ENCODE assay signal across 19 cellular contexts in the genomic region with DNA sequence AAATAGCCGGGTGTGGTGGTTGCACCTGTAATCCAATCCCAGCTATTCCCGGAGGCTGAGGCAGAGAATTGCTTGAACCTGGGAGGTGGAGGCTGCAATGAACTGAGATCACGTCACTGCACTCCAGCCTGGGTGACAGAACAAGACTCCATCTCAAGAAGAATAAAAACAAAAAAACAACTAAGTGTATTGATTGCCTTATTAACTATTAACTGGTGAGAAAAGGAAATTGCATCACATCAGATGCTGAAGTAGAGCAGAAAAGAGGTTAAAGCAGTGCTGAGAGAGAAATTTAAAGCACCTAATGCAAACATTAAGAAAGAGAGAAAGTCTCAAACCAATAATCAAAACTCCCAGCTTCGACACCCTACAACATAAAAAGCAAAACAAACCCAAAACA. TPM values are rescaled to one million over a fixed set of nuclear protein-coding genes. Genes with fewer than 3 reads are reported as not detected.
DNase-seq lines count a peak whose midpoint lies in the region; ATAC-seq and TF ChIP-seq lines count a peak whose summit lies in the region.
"Had no signal": no experiment of that assay in that cellular context is flagged by ENCODE, and none has a peak within 500 bp of the region (broad histone marks: within the 10 kb centered on the region; RNA-seq: fewer than 3 reads in every experiment).

No MANE protein-coding gene starts in this region.

- intact Hi-C loops in natural killer cell (cut with micrococcal nuclease) = no loop called here

- no peak overlapping the region for H3K27ac ChIP-seq in liver (ENCODE audit: low read depth in 1 of 2, low read length in 2 of 2)

- POLR2A ChIA-PET in WTC11 (lab: Charles Lee) = no interaction called here

- H3K36me3 ChIP-seq in liver (ENCODE audit: control insufficient read depth in 4 of 4, insufficient read depth in 3 of 4, low read depth in 1 of 4, low read length in 3 of 4) = no peaks in the 10 kb centered on the region
- H3K36me3 ChIP-seq: BE2C had no signal

- WGBS in liver = 39% methylated on average over 4 of the region's 4 CpGs

- no peaks in the 10 kb centered on the region for H3K27me3 ChIP-seq in liver (ENCODE audit: control insufficient read depth in 4 of 4, insufficient read depth in 4 of 4, low read length in 3 of 4)
- H3K27me3 ChIP-seq: BE2C had no signal

- H3K27me3 Mint-ChIP-seq in natural killer cell treated with Interleukin-12 subunit alpha and Interleukin-12 subunit beta and Interleukin-15 and Interleukin-18, amount 100 ng/mL, for 72 hours = no peaks in the 10 kb centered on the region
- H3K27me3 Mint-ChIP-seq in natural killer cell (ENCODE audit: low read depth in 2 of 2) (no peaks in the 10 kb centered on the region), WTC11 (ENCODE audit: low read depth) (no peaks in the 10 kb centered on the region)
- H3K27me3 Mint-ChIP-seq: CD4-positive, alpha-beta T cell; IgD-negative memory B cell had no signal

- peaks cover 43 to 58% of the 10 kb centered on the region in 2 donors for H3K4me1 Mint-ChIP-seq in natural killer cell treated with Interleukin-12 subunit alpha and Interleukin-12 subunit beta and Interleukin-15 and Interleukin-18, amount 100 ng/mL, for 72 hours (ENCODE audit: low read depth in 2 of 2)
- H3K4me1 Mint-ChIP-seq in natural killer cell (peaks cover 84 to 87% of the 10 kb centered on the region in 2 donors), WTC11 (peaks cover 19% of the 10 kb centered on the region)
- peaks cover 44% of the 10 kb centered on the region for H3K4me1 Mint-ChIP-seq in stimulated activated effector memory CD8-positive, alpha-beta T cell treated with anti-CD3 and anti-CD28 coated beads, Interleukin-12 subunit alpha, Interleukin-12 subunit beta, amount 100 ng/mL, for 72 hours

- TF ChIP-seq CTCF in natural killer cell (IDR thresholded peaks at IDR 0.05) = no peak
- TF ChIP-seq CTCF in WTC11 (IDR thresholded peaks at IDR 0.05) = no peak
- TF ChIP-seq CTCF in liver (IDR thresholded peaks at IDR 0.05; ENCODE audit: low read depth, low read length, missing input control) = no peak

- peak overlapping the region in 1 of 3 donors; percentile 32 for H3K4me3 ChIP-seq in liver (ENCODE audit: low read depth in 1 of 3, low read length in 3 of 3)
- H3K4me3 ChIP-seq: GM23338 had no signal

- no peak overlapping the region for H3K9ac ChIP-seq in liver (ENCODE audit: low read depth in 1 of 2, low read length in 2 of 2)

- peak overlapping the region; percentile 30 for H3K4me3 Mint-ChIP-seq in natural killer cell treated with Interleukin-12 subunit alpha and Interleukin-12 subunit beta and Interleukin-15 and Interleukin-18, amount 100 ng/mL, for 72 hours
- H3K4me3 Mint-ChIP-seq in natural killer cell (no peak overlapping the region), WTC11 (no peak overlapping the region)
- no peak overlapping the region for H3K4me3 Mint-ChIP-seq in stimulated activated effector memory CD8-positive, alpha-beta T cell treated with anti-CD3 and anti-CD28 coated beads, Interleukin-12 subunit alpha, Interleukin-12 subunit beta, amount 100 ng/mL, for 72 hours
- H3K4me3 Mint-ChIP-seq: CD4-positive, alpha-beta T cell; GM23338 had no signal

- H3K9me3 ChIP-seq in liver (ENCODE audit: control insufficient read depth in 4 of 4, low read length in 3 of 4) = no peaks in the 10 kb centered on the region
- H3K9me3 ChIP-seq: BE2C, Caco-2 had no signal

- H3K4me1 ChIP-seq in liver (ENCODE audit: control insufficient read depth in 4 of 4, insufficient read depth in 4 of 4, low read length in 3 of 4) = peaks cover 1 to 17% (median 5%) of the 10 kb centered on the region in 4 donors
- H3K4me1 ChIP-seq: BE2C, Caco-2 had no signal

- ATAC-seq in natural killer cell treated with Interleukin-12 subunit alpha and Interleukin-12 subunit beta and Interleukin-15 and Interleukin-18, amount 100 ng/mL, for 72 hours = no peak
- ATAC-seq in natural killer cell = no peak
- ATAC-seq in WTC11 = no peak
- no peak for ATAC-seq in stimulated activated effector memory CD8-positive, alpha-beta T cell treated with anti-CD3 and anti-CD28 coated beads, Interleukin-12 subunit alpha, Interleukin-12 subunit beta, amount 100 ng/mL, for 72 hours
- ATAC-seq: GM23338 had no signal

- no peaks in the 10 kb centered on the region for H3K9me3 Mint-ChIP-seq in natural killer cell treated with Interleukin-12 subunit alpha and Interleukin-12 subunit beta and Interleukin-15 and Interleukin-18, amount 100 ng/mL, for 72 hours
- H3K9me3 Mint-ChIP-seq in natural killer cell = no peaks in the 10 kb centered on the region
- peaks cover 6% of the 10 kb centered on the region for H3K9me3 Mint-ChIP-seq in WTC11
- no peaks in the 10 kb centered on the region for H3K9me3 Mint-ChIP-seq in stimulated activated effector memory CD8-positive, alpha-beta T cell treated with anti-CD3 and anti-CD28 coated beads, Interleukin-12 subunit alpha, Interleukin-12 subunit beta, amount 100 ng/mL, for 72 hours
- H3K9me3 Mint-ChIP-seq: CD4-positive, alpha-beta T cell had no signal

- DNase-seq in natural killer cell treated with Interleukin-12 subunit alpha and Interleukin-12 subunit beta and Interleukin-15 and Interleukin-18, amount 100 ng/mL, for 72 hours (ENCODE audit: low spot score) = no peak
- DNase-seq in natural killer cell (no peak), WTC11 (ENCODE audit: low spot score) (no peak), inferior parietal cortex (ENCODE audit: extremely low spot score) (no peak), SKM-1 (lab: John Stamatoyannopoulos, UW; ENCODE audit: unreplicated experiment) (no peak)
- DNase-seq in stimulated activated effector memory CD8-positive, alpha-beta T cell treated with anti-CD3 and anti-CD28 coated beads, Interleukin-12 subunit alpha, Interleukin-12 subunit beta, amount 100 ng/mL, for 72 hours (ENCODE audit: low spot score in 2 of 2) = no peak
- no peak for DNase-seq in activated CD4-positive, alpha-beta T cell treated with anti-CD3 and anti-CD28 coated beads for 1 hour
- DNase-seq: ACHN; BE2C; C1 segment of cervical spinal cord; Caco-2; CD4-positive, alpha-beta T cell; DMS153; DMS79; GDM1; HCEC 1CT had no signal

- no peak for TF ChIP-seq RAD21 in liver (IDR thresholded peaks at IDR 0.05)

- H3K36me3 Mint-ChIP-seq in natural killer cell treated with Interleukin-12 subunit alpha and Interleukin-12 subunit beta and Interleukin-15 and Interleukin-18, amount 100 ng/mL, for 72 hours = no peaks in the 10 kb centered on the region
- H3K36me3 Mint-ChIP-seq in natural killer cell = no peaks in the 10 kb centered on the region
- H3K36me3 Mint-ChIP-seq in WTC11 = peaks cover 10% of the 10 kb centered on the region
- no peaks in the 10 kb centered on the region for H3K36me3 Mint-ChIP-seq in stimulated activated effector memory CD8-positive, alpha-beta T cell treated with anti-CD3 and anti-CD28 coated beads, Interleukin-12 subunit alpha, Interleukin-12 subunit beta, amount 100 ng/mL, for 72 hours

- no peak overlapping the region for H3K27ac Mint-ChIP-seq in natural killer cell treated with Interleukin-12 subunit alpha and Interleukin-12 subunit beta and Interleukin-15 and Interleukin-18, amount 100 ng/mL, for 72 hours
- H3K27ac Mint-ChIP-seq in natural killer cell (no peak overlapping the region), WTC11 (no peak overlapping the region)
- peak overlapping the region; percentile 41 for H3K27ac Mint-ChIP-seq in stimulated activated effector memory CD8-positive, alpha-beta T cell treated with anti-CD3 and anti-CD28 coated beads, Interleukin-12 subunit alpha, Interleukin-12 subunit beta, amount 100 ng/mL, for 72 hours
- H3K27ac Mint-ChIP-seq: CD4-positive, alpha-beta T cell; GM23338 had no signal

- CTCF ChIA-PET in WTC11 (lab: Charles Lee) = no interaction called here

TF ChIP-seq in WTC11, 78 proteins besides CTCF, POLR2A, EP300 and RAD21:
- TF ChIP-seq GABPB1 (CRISPR knock-in tag; IDR thresholded peaks at IDR 0.05) (peak; percentile 47; the same call in 1 of the 2 replicates), IRF2 (CRISPR knock-in tag; IDR thresholded peaks at IDR 0.05; ENCODE audit: borderline replicate concordance, low read depth) (no peak)

TF ChIP-seq in liver, 16 proteins besides CTCF, POLR2A, EP300 and RAD21 (continues in another document):
- TF ChIP-seq FOXA1 (IDR thresholded peaks at IDR 0.05) (no peak), SP1 (IDR thresholded peaks at IDR 0.05) (no peak), GABPA (IDR thresholded peaks at IDR 0.05 in 1 of 2, conservative IDR thresholded peaks at IDR 0.05 in 1 of 2) (peak in 1 of 2 donors; percentile 42), NR2F2 (IDR thresholded peaks at IDR 0.05) (no peak), EGR1 (IDR thresholded peaks at IDR 0.05; ENCODE audit: low read depth in 2 of 2) (no peak), YY1 (IDR thresholded peaks at IDR 0.05) (no peak), ATF3 (IDR thresholded peaks at IDR 0.05) (peak; percentile 34), HNF4A (conservative IDR thresholded peaks at IDR 0.05) (peak; percentile 10 to 40), TAF1 (conservative IDR thresholded peaks at IDR 0.05) (no peak), RXRA (IDR thresholded peaks at IDR 0.05) (peak in 1 of 2 donors; percentile 69)
- TF ChIP-seq, protein P1, sequence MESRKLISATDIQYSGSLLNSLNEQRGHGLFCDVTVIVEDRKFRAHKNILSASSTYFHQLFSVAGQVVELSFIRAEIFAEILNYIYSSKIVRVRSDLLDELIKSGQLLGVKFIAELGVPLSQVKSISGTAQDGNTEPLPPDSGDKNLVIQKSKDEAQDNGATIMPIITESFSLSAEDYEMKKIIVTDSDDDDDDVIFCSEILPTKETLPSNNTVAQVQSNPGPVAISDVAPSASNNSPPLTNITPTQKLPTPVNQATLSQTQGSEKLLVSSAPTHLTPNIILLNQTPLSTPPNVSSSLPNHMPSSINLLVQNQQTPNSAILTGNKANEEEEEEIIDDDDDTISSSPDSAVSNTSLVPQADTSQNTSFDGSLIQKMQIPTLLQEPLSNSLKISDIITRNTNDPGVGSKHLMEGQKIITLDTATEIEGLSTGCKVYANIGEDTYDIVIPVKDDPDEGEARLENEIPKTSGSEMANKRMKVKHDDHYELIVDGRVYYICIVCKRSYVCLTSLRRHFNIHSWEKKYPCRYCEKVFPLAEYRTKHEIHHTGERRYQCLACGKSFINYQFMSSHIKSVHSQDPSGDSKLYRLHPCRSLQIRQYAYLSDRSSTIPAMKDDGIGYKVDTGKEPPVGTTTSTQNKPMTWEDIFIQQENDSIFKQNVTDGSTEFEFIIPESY (IDR thresholded peaks at IDR 0.05) = no peak

RNA-seq across cellular contexts. Expression of gene KPNA3, which starts 38.3 kb away (rescaled TPM):
- total RNA-seq in natural killer cell treated with Interleukin-12 subunit alpha and Interleukin-12 subunit beta and Interleukin-15 and Interleukin-18, amount 100 ng/mL, for 72 hours = 10 to 100 TPM; 44.8 to 50.2 TPM
- total RNA-seq in natural killer cell (10 to 100 TPM; 27.8 to 35.5 (median 29.8) TPM), WTC11 (2021) (44.2 to 47.6 TPM (median 44.4 TPM) in 3 replicates), liver (10 to 100 TPM; 20.2 to 22.0 TPM)
- polyA plus RNA-seq in liver = 10 to 100 TPM; 10.9 to 12.9 TPM
